Comparison of ENCODE assay signal across 26 cellular contexts in genomic region chr3:138137901-138138300, GRCh38. TPM values are rescaled to one million over a fixed set of nuclear protein-coding genes. Genes with fewer than 3 reads are reported as not detected.
DNase-seq lines count a peak whose midpoint lies in the region; ATAC-seq and TF ChIP-seq lines count a peak whose summit lies in the region.
"Had no signal": no experiment of that assay in that cellular context is flagged by ENCODE, and none has a peak within 500 bp of the region (broad histone marks: within the 10 kb centered on the region; RNA-seq: fewer than 3 reads in every experiment).

No MANE protein-coding gene starts in this region.

- H3F3A ChIP-seq in PC-9 (ENCODE audit: insufficient read depth, low read depth), result no peaks in the 10 kb centered on the region

- POLR2A ChIA-PET in PC-9 (lab: Charles Lee; ENCODE audit: unreplicated experiment), result no interaction called here

- TF ChIP-seq EP300 in tibial nerve (IDR thresholded peaks at IDR 0.05), result no peak

- H3K4me3 ChIP-seq in PC-9 (no peak overlapping the region), testis (no peak overlapping the region), tibial nerve (no peak overlapping the region)
- H3K4me3 ChIP-seq: MG63 had no signal

- H3K36me3 ChIP-seq in PC-9 (ENCODE audit: low read depth), result no peaks in the 10 kb centered on the region
- H3K36me3 ChIP-seq in testis (ENCODE audit: low read depth, missing control alignments), result no peaks in the 10 kb centered on the region
- no peaks in the 10 kb centered on the region for H3K36me3 ChIP-seq in tibial nerve
- H3K36me3 ChIP-seq: BE2C, MG63 had no signal

- peak; percentile 48 for DNase-seq in CD1c-positive myeloid dendritic cell (ENCODE audit: extremely low spot score)
- DNase-seq in MV-4-11 (lab: John Stamatoyannopoulos, UW), result peak; percentile 75
- peak; percentile 83 for DNase-seq in SIG-M5 treated with dmso at 0.1 percent for 504 hours (lab: John Stamatoyannopoulos, UW; ENCODE audit: unreplicated experiment)
- no peak for DNase-seq in memory B cell (ENCODE audit: low spot score in 2 of 2)
- no peak for DNase-seq in PC-9
- DNase-seq in testis, result no peak
- DNase-seq in tibial nerve (ENCODE audit: low spot score in 2 of 2), result no peak
- DNase-seq: BE2C; Calu3; CD8-positive, alpha-beta T cell; DMS53; EL; H7; IMR-90; Karpas-422; MG63; NCI-H1417; NCI-H187; NCI-H2107; NCI-H2227 treated with DMSO at 0.1 percent for 48 hours; NCI-H510A treated with DMSO at 0.1 percent for 48 hours; NCI-H774 had no signal

- no peaks in the 10 kb centered on the region for H3K79me2 ChIP-seq in PC-9 (ENCODE audit: low read depth)

- intact Hi-C loops in PC-9 (cut with micrococcal nuclease; ENCODE audit: unreplicated experiment), result no loop called here
- intact Hi-C loops in testis (cut with DNase I; ENCODE audit: low total_unique reads), result no loop called here

- H3K4me2 ChIP-seq in PC-9, result no peak overlapping the region

- H3K9me2 ChIP-seq in PC-9 (ENCODE audit: insufficient read depth), result no peaks in the 10 kb centered on the region

- H3K9me3 Mint-ChIP-seq in memory B cell, result no peaks in the 10 kb centered on the region
- H3K9me3 Mint-ChIP-seq: CD8-positive, alpha-beta T cell had no signal

- H3K27me3 Mint-ChIP-seq in memory B cell, result peaks cover 6% of the 10 kb centered on the region

- H3K36me3 Mint-ChIP-seq in memory B cell, result no peaks in the 10 kb centered on the region
- H3K36me3 Mint-ChIP-seq: CD8-positive, alpha-beta T cell had no signal

- H3K27ac ChIP-seq in PC-9, result no peak overlapping the region
- H3K27ac ChIP-seq in testis, result no peak overlapping the region
- no peak overlapping the region for H3K27ac ChIP-seq in tibial nerve

- H3K4me1 ChIP-seq in PC-9 (replicated peaks; ENCODE audit: insufficient read depth) (no peaks in the 10 kb centered on the region), testis (no peaks in the 10 kb centered on the region), tibial nerve (no peaks in the 10 kb centered on the region)
- H3K4me1 ChIP-seq: BE2C had no signal

- peaks cover 15% of the 10 kb centered on the region for H3K4me1 Mint-ChIP-seq in memory B cell

- H4K20me1 ChIP-seq in PC-9 (ENCODE audit: insufficient read depth), result no peaks in the 10 kb centered on the region

- no peaks in the 10 kb centered on the region for H3K27me3 ChIP-seq in PC-9 (ENCODE audit: insufficient read depth, low read depth)
- no peaks in the 10 kb centered on the region for H3K27me3 ChIP-seq in testis
- H3K27me3 ChIP-seq in tibial nerve, result no peaks in the 10 kb centered on the region
- H3K27me3 ChIP-seq: BE2C had no signal

- H3K9me3 ChIP-seq in PC-9 (ENCODE audit: insufficient read depth, low read depth) (no peaks in the 10 kb centered on the region), testis (no peaks in the 10 kb centered on the region), tibial nerve (no peaks in the 10 kb centered on the region)
- H3K9me3 ChIP-seq: BE2C, MG63 had no signal

- no peak overlapping the region for H3K4me3 Mint-ChIP-seq in memory B cell
- H3K4me3 Mint-ChIP-seq: CD8-positive, alpha-beta T cell had no signal

- CTCF ChIA-PET in PC-9 (lab: Charles Lee), result interaction anchor here (0.7 kb wide), 1 partner anchor 82 kb away, joined by 3 read pairs; no protein-coding TSS in a partner anchor

- no TSS peak for BruUV-seq in PC-9 (replicated peaks; lab: Mats Ljungman, UMichigan)

- TF ChIP-seq CTCF in PC-9 (conservative IDR thresholded peaks at IDR 0.05) (no peak), testis (IDR thresholded peaks at IDR 0.05) (no peak), tibial nerve (IDR thresholded peaks at IDR 0.05) (no peak)

- peak overlapping the region; percentile 21 for H3K27ac Mint-ChIP-seq in memory B cell
- H3K27ac Mint-ChIP-seq: CD8-positive, alpha-beta T cell had no signal

- WGBS in testis, 2 donors, result 79 to 82% methylated on average over 2 of the region's 2 CpGs
- WGBS in tibial nerve, 2 donors, result 64 to 68% methylated on average over 2 of the region's 2 CpGs

- TF ChIP-seq POLR2A in testis (IDR thresholded peaks at IDR 0.05) (no peak), tibial nerve (IDR thresholded peaks at IDR 0.05) (no peak)

- H2AFZ ChIP-seq in PC-9, result no peak overlapping the region

- ATAC-seq in memory B cell (ENCODE audit: low read depth) (no peak), GM21390 (IDR thresholded peaks at IDR 0.05; ENCODE audit: unreplicated experiment) (no peak)
- ATAC-seq: CD8-positive, alpha-beta T cell; Panc1 had no signal

RNA-seq across cellular contexts. Expression of gene A4GNT, which starts 5.7 kb away (rescaled TPM):
- total RNA-seq in PC-9 (2021) (not detected in 2 replicates), testis (not detected), tibial nerve (not detected)
- polyA plus RNA-seq in testis (ENCODE audit: insufficient read depth, low read depth, low replicate concordance), result not detected
- total RNA-seq: A172; Calu3; CD8-positive, alpha-beta T cell; H7; IMR-90; SK-MEL-5 had no signal
- polyA plus RNA-seq: IMR-90 had no signal

RNA-seq across cellular contexts. Expression of gene DZIP1L, which starts 22.5 kb away (rescaled TPM):
- total RNA-seq in PC-9 (2021) (2.3 and 6.1 TPM in 2 replicates), testis (10 to 100 TPM; 22.1 to 24.6 TPM), tibial nerve (10 to 100 TPM; 40.2 to 64.5 (median 42.8) TPM)
- 6.6 TPM for polyA plus RNA-seq in testis (ENCODE audit: insufficient read depth, low read depth, low replicate concordance)
- total RNA-seq: CD8-positive, alpha-beta T cell had no signal

RNA-seq across cellular contexts. Expression of gene DBR1, which starts 36.8 kb away (rescaled TPM):
- total RNA-seq in PC-9 (2021), result 17.4 and 18.4 TPM in 2 replicates
- total RNA-seq in testis, result 1 to 10 TPM; 6.9 to 8.1 TPM
- 6.5 TPM for polyA plus RNA-seq in testis (ENCODE audit: insufficient read depth, low read depth, low replicate concordance)
- 10 to 100 TPM in 2 of 4 donors, 1 to 10 TPM in 2; 9.0 to 12.8 (median 10.2) TPM for total RNA-seq in tibial nerve

RNA-seq across cellular contexts. Expression of gene ARMC8, which starts 49.2 kb away (rescaled TPM):
- total RNA-seq in PC-9 (2021), result 32.2 and 32.4 TPM in 2 replicates
- total RNA-seq in testis, result 10 to 100 TPM; 53.4 to 57.2 TPM
- polyA plus RNA-seq in testis (ENCODE audit: insufficient read depth, low read depth, low replicate concordance), result 39.5 TPM
- 10 to 100 TPM; 47.3 to 69.6 (median 55.7) TPM for total RNA-seq in tibial nerve

Comparison
In these comparisons a context has a peak if more than half of its experiments do, and no peak if none do; other contexts are left out.
1. DNase-seq: peak in CD1c-positive myeloid dendritic cell (single experiment), MV-4-11 (single experiment) and SIG-M5 treated with dmso at 0.1 percent for 504 hours (single experiment); none in memory B cell (0 of 2), PC-9 (0 of 2), testis (single experiment) and tibial nerve (0 of 2).